1 cellular context compared by ENCODE assay signal in the genomic region with DNA sequence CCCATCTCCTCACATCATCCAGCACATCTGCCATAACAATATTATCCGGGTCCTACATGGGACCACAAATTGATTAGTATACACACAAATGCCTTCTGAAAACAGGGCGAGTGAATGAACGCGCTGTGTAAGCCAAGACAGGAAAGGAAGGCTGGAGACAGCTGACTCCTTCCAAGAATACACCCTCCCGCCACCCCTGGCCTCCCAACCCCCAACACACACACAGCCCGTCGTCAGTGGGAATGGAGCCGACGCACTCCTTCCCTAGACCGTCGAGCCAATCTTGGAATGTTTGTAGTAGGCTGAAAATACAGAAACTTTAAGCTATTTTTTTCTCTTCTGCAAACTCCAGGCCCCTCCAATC.
TF ChIP-seq lines count a peak whose summit lies in the region.

No MANE protein-coding gene starts in this region.

TF ChIP-seq in SK-N-SH treated with all-trans-retinoic acid at 6 μM for 48 hours, 23 proteins besides CTCF, POLR2A, EP300 and RAD21 (continued from another document):
- no peak for TF ChIP-seq ZFP3 (CRISPR knock-in tag; IDR thresholded peaks at IDR 0.05)
- no peak for TF ChIP-seq CSDC2 (CRISPR knock-in tag; IDR thresholded peaks at IDR 0.05)
- no peak for TF ChIP-seq TCF4 (CRISPR knock-in tag; IDR thresholded peaks at IDR 0.05; ENCODE audit: borderline replicate concordance)
- TF ChIP-seq BACH2 (CRISPR knock-in tag; IDR thresholded peaks at IDR 0.05; ENCODE audit: borderline replicate concordance) = no peak
- TF ChIP-seq ESRRG (CRISPR knock-in tag; IDR thresholded peaks at IDR 0.05) = no peak
- no peak for TF ChIP-seq ISL1 (CRISPR knock-in tag; IDR thresholded peaks at IDR 0.05)
- no peak for TF ChIP-seq ARNTL (CRISPR knock-in tag; IDR thresholded peaks at IDR 0.05; ENCODE audit: borderline replicate concordance, low read depth)
- no peak for TF ChIP-seq TOX (CRISPR knock-in tag; IDR thresholded peaks at IDR 0.05; ENCODE audit: borderline replicate concordance)
- TF ChIP-seq OSR1 (CRISPR knock-in tag; IDR thresholded peaks at IDR 0.05) = no peak
